Comparison of ENCODE assay signal across 9 cellular contexts in genomic region chr1:94061513-94062443, GRCh38. TPM values are rescaled to one million over a fixed set of nuclear protein-coding genes. Genes with fewer than 3 reads are reported as not detected.
DNase-seq lines count a peak whose midpoint lies in the region; ATAC-seq, FAIRE-seq and TF ChIP-seq lines count a peak whose summit lies in the region.
"Had no signal": no experiment of that assay in that cellular context is flagged by ENCODE, and none has a peak within 500 bp of the region (broad histone marks: within the 10 kb centered on the region; RNA-seq: fewer than 3 reads in every experiment).

No MANE protein-coding gene starts in this region.

- H3K27ac ChIP-seq in brain microvascular endothelial cell (peak overlapping the region; percentile 86), keratinocyte (ENCODE audit: control insufficient read depth, insufficient read depth, low read length) (no peak overlapping the region)

- H3K9ac ChIP-seq in keratinocyte (ENCODE audit: control insufficient read depth, extremely low read depth, insufficient read depth, low read length) = no peak overlapping the region

- in situ Hi-C loops in brain microvascular endothelial cell (cut with HindIII; ENCODE audit: low pct_ligation_motif_present, low sequenced_read_pairs) = no loop called here

- peak overlapping the region; percentile 11 for H3K4me2 ChIP-seq in keratinocyte (ENCODE audit: control insufficient read depth, extremely low read depth, insufficient read depth, low read depth, low read length)

- H3K27me3 ChIP-seq in brain microvascular endothelial cell (replicated peaks) = no peaks in the 10 kb centered on the region
- H3K27me3 ChIP-seq in keratinocyte (ENCODE audit: control insufficient read depth, extremely low read depth, insufficient read depth, low read length) = no peaks in the 10 kb centered on the region

- TF ChIP-seq CTCF in brain microvascular endothelial cell (IDR thresholded peaks at IDR 0.05; ENCODE audit: low read depth, low read length, missing control alignments) = peak; percentile 94
- TF ChIP-seq CTCF in keratinocyte (optimal IDR thresholded peaks at IDR 0.05 in 1 of 3, IDR thresholded peaks at IDR 0.05 in 1 of 3, conservative IDR thresholded peaks at IDR 0.05 in 1 of 3; ENCODE audit: extremely low read depth in 1 of 3, insufficient read depth in 2 of 3, low read length in 3 of 3) = peak; percentile 95 to 98 (median 96)

- H3K9me1 ChIP-seq in keratinocyte (ENCODE audit: control insufficient read depth, extremely low read depth, insufficient read depth, low read length) = no peaks in the 10 kb centered on the region

- peak; percentile 35 for DNase-seq in NCI-H1436 (lab: John Stamatoyannopoulos, UW)
- DNase-seq in NCI-H1436 treated with DMSO at 0.1 percent for 48 hours (lab: John Stamatoyannopoulos, UW) = no peak
- DNase-seq in HTR-8/SVneo (ENCODE audit: insufficient read length, low spot score) = peak; percentile 75
- DNase-seq in RPMI7951 (ENCODE audit: low read depth) = peak; percentile 71
- DNase-seq in brain microvascular endothelial cell = peak; percentile 86
- no peak for DNase-seq in keratinocyte (ENCODE audit: low read depth, low spot score)
- peak; percentile 22 for DNase-seq in stimulated activated CD4-positive, alpha-beta T cell treated with anti-CD3 and anti-CD28 coated beads, Interleukin-1b, Interleukin-23, amount 100 ng/mL, for 48 hours

- no peaks in the 10 kb centered on the region for H3K79me2 ChIP-seq in keratinocyte (ENCODE audit: control insufficient read depth, insufficient read depth, low read length)

- H4K20me1 ChIP-seq in keratinocyte (ENCODE audit: control insufficient read depth, extremely low read depth, insufficient read depth, low read length) = no peaks in the 10 kb centered on the region

- H3K36me3 ChIP-seq in brain microvascular endothelial cell (replicated peaks) (no peaks in the 10 kb centered on the region), keratinocyte (ENCODE audit: control insufficient read depth in 2 of 2, extremely low read depth in 1 of 2, insufficient read depth in 2 of 2, low read length in 2 of 2) (no peaks in the 10 kb centered on the region)

- H3K4me1 ChIP-seq in keratinocyte (ENCODE audit: control insufficient read depth, extremely low read depth, insufficient read depth, low read length) = peaks cover 10% of the 10 kb centered on the region

- dilution Hi-C loops in keratinocyte (cut with MboI; ENCODE audit: extremely low pct_ligation_motif_present, low sequenced_read_pairs) = no loop called here

- ATAC-seq in GM21528 (IDR thresholded peaks at IDR 0.05; ENCODE audit: low FRiP score, unreplicated experiment) = peak; percentile 80

- FAIRE-seq in HTR-8/SVneo (lab: Jason Lieb, UNC) (peak; percentile 78), keratinocyte (lab: Jason Lieb, UNC) (peak; percentile 96)

- H3K4me3 ChIP-seq in brain microvascular endothelial cell (ENCODE audit: low read depth, low read length) = no peak overlapping the region
- H3K4me3 ChIP-seq in keratinocyte (ENCODE audit: control insufficient read depth in 2 of 3, extremely low read depth in 1 of 3, insufficient read depth in 2 of 3, low read depth in 1 of 3, low read length in 3 of 3) = no peak overlapping the region

- H3K9me3 ChIP-seq in keratinocyte (ENCODE audit: control insufficient read depth, low read depth, low read length) = no peaks in the 10 kb centered on the region

- H2AFZ ChIP-seq in keratinocyte (ENCODE audit: control insufficient read depth, low read length) = peak overlapping the region; percentile 56

RNA-seq across cellular contexts. Expression of gene ABCA4, which starts 59.2 kb away (rescaled TPM):
- total RNA-seq in RPMI7951 (2014; rRNA removed; shearing (Covaris generic)) = 0.10 and 0.12 TPM in 2 replicates
- 0.02 to 0.09 TPM (median 0.04 TPM) in 3 replicates for polyA plus RNA-seq in keratinocyte
- not detected for polyA plus RNA-seq in keratinocyte (2011; ENCODE audit: low read depth)
- polyA plus RNA-seq in keratinocyte (2011; cell fraction: cytosol; rRNA removed) = 0.02 TPM in 1 of 2 replicates, not detected in the other
- 0.17 and 0.28 TPM in 2 replicates for polyA plus RNA-seq in keratinocyte (2011; cell fraction: nucleus; rRNA removed)
- not detected in 2 replicates for polyA plus RNA-seq in keratinocyte (2012; ENCODE audit: low replicate concordance)
- polyA minus RNA-seq in keratinocyte = 0.10 TPM in 1 of 3 replicates, not detected in the others
- not detected for polyA minus RNA-seq in keratinocyte (2011; cell fraction: cytosol; rRNA and poly(A)+ RNA removed)
- 0.16 and 0.42 TPM in 2 replicates for polyA minus RNA-seq in keratinocyte (2011; cell fraction: nucleus; rRNA and poly(A)+ RNA removed)
- total RNA-seq: CD4-positive, CD25-positive, alpha-beta regulatory T cell had no signal
- polyA plus RNA-seq: CD4-positive, CD25-positive, alpha-beta regulatory T cell had no signal

Comparison
In these comparisons a context has a peak if more than half of its experiments do, and no peak if none do; other contexts are left out.
1. DNase-seq: peak in NCI-H1436 (single experiment), HTR-8/SVneo (single experiment), RPMI7951 (single experiment), brain microvascular endothelial cell (single experiment) and stimulated activated CD4-positive, alpha-beta T cell treated with anti-CD3 and anti-CD28 coated beads, Interleukin-1b, Interleukin-23, amount 100 ng/mL, for 48 hours (single experiment); none in NCI-H1436 treated with DMSO at 0.1 percent for 48 hours (single experiment) and keratinocyte (single experiment).